ENCODE assay signal across 9 cellular contexts in the genomic region with DNA sequence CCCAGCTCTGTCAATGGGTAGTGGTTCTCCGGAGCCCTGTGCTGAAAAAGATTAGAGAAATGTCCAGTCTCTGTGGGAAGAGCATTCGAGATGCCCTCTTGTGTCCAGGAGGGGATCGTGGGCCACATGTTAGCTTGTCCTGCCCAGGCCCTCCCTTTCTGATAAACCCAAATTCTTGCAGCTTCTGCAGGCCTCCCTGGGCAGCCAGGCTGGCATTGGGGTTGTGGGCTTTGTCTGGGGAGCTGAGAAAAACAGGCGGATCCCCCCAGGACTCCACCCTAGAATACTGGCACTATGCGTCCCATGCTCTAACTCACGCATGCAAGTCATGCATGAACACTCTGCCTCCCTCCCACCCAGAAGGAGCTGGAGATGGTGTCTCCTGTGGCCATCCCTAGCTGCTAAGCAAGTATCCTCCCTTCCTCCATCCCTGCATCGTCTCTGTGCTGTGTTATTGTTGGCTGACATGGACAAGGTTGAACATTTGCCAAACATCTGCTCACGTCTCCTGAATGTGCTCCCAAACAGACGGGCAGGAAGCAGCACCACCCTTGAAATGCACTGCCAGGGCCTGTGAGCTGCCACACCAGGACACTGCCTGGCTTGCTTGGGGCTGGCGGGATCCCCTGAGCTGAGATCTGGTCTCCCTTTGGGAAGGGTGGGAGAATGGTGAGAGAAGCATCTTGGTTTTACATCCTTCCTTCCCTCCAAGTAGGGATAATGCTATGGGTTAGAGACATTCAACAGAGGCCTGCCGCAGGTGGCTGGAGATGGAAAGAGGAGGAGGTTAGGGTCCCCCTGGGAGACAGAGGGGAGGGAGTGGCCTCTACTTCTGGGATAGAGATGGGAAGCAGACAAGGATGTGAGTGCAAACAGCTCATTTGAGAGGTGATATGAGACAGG. TPM values are rescaled to one million over a fixed set of nuclear protein-coding genes. Genes with fewer than 3 reads are reported as not detected.
DNase-seq lines count a peak whose midpoint lies in the region; ATAC-seq and TF ChIP-seq lines count a peak whose summit lies in the region.
"Had no signal": no experiment of that assay in that cellular context is flagged by ENCODE, and none has a peak within 500 bp of the region (broad histone marks: within the 10 kb centered on the region; RNA-seq: fewer than 3 reads in every experiment).

No MANE protein-coding gene starts in this region.

- H3K9me1 ChIP-seq in IMR-90 (ENCODE audit: insufficient read depth, low read length): peaks cover 35% of the 10 kb centered on the region

- no peaks in the 10 kb centered on the region for H3K79me1 ChIP-seq in IMR-90 (ENCODE audit: low read depth in 1 of 2, low read length in 2 of 2)

- H3K56ac ChIP-seq in IMR-90 (ENCODE audit: extremely low read depth, insufficient read depth, low read length): peak overlapping the region; percentile 39; the same call in 1 of the 2 replicates

- CTCF ChIA-PET in IMR-90 (lab: Yijun Ruan, JAX): interaction anchor here (3.6 kb wide), 1 partner anchor 106 kb away, joined by 23 read pairs; no protein-coding TSS in a partner anchor

- H3K4me3 ChIP-seq in AG09309 (ENCODE audit: control insufficient read depth, low read depth, low read length) (no peak overlapping the region), IMR-90 (ENCODE audit: insufficient read depth, low read depth, low read length) (no peak overlapping the region), brain microvascular endothelial cell (ENCODE audit: low read depth, low read length) (no peak overlapping the region)

- no CpG with 5 or more reads among the region's 11 CpGs for WGBS in IMR-90 (ENCODE audit: extremely low coverage in 2 of 2, insufficient read length in 1 of 2), 2 experiments

- peak overlapping the region; percentile 22 to 80 for H4K8ac ChIP-seq in IMR-90 (ENCODE audit: low read depth in 2 of 2, low read length in 2 of 2)

- no peak for TF ChIP-seq POLR2A in IMR-90 (IDR thresholded peaks at IDR 0.05; ENCODE audit: low read depth, low read length)

- DNase-seq in AG09309 (ENCODE audit: low read depth): peak; percentile 76
- peak; percentile 95 for DNase-seq in IMR-90
- DNase-seq in brain microvascular endothelial cell: peak; percentile 67
- DNase-seq in lung microvascular endothelial cell (ENCODE audit: low read depth in 2 of 2): peak; percentile 14 to 68
- DNase-seq in islet precursor cell: no peak

- H3K23ac ChIP-seq in IMR-90 (ENCODE audit: low read depth, low read length): peak overlapping the region; percentile 70

- peak overlapping the region; percentile 98 for H2AK5ac ChIP-seq in IMR-90 (ENCODE audit: low read depth, low read length)

- BruUV-seq in IMR-90 (replicated peaks; lab: Mats Ljungman, UMichigan): no TSS peak

- no peaks in the 10 kb centered on the region for H3K36me3 ChIP-seq in IMR-90 (ENCODE audit: control insufficient read depth, insufficient read depth, low read length)
- no peaks in the 10 kb centered on the region for H3K36me3 ChIP-seq in brain microvascular endothelial cell (replicated peaks)

- peak; percentile 50 for ATAC-seq in IMR-90 (ENCODE audit: low read depth)
- no peak for ATAC-seq in HG03439 (IDR thresholded peaks at IDR 0.05; ENCODE audit: unreplicated experiment)
- no peak for ATAC-seq in HG03095 (IDR thresholded peaks at IDR 0.05; ENCODE audit: unreplicated experiment)
- ATAC-seq in HG03135 (IDR thresholded peaks at IDR 0.05; ENCODE audit: unreplicated experiment): no peak

- H3K27me3 ChIP-seq in IMR-90 (ENCODE audit: control insufficient read depth, insufficient read depth, low read length) (no peaks in the 10 kb centered on the region), brain microvascular endothelial cell (replicated peaks) (no peaks in the 10 kb centered on the region)

- no peak for TF ChIP-seq CTCF in AG09309 (IDR thresholded peaks at IDR 0.05; ENCODE audit: control insufficient read depth, insufficient read depth, low read depth, low read length, missing control alignments)
- no peak for TF ChIP-seq CTCF in IMR-90 (conservative IDR thresholded peaks at IDR 0.05; ENCODE audit: low read depth, low read length)
- TF ChIP-seq CTCF in brain microvascular endothelial cell (IDR thresholded peaks at IDR 0.05; ENCODE audit: low read depth, low read length, missing control alignments): no peak

- H3K9ac ChIP-seq in IMR-90 (ENCODE audit: low read depth, low read length): peak overlapping the region; percentile 1; the same call in 1 of the 2 replicates

- H3K27ac ChIP-seq in IMR-90 (ENCODE audit: insufficient read depth, low read length): peak overlapping the region; percentile 68
- no peak overlapping the region for H3K27ac ChIP-seq in brain microvascular endothelial cell
- H3K27ac ChIP-seq: VCaP had no signal

- peak overlapping the region; percentile 81; the same call in 2 of the 3 replicates for H2BK15ac ChIP-seq in IMR-90 (ENCODE audit: low read depth, low read length)

- H3K14ac ChIP-seq in IMR-90 (replicated peaks; ENCODE audit: low read depth, low read length): peak overlapping the region; percentile 88

- in situ Hi-C loops in IMR-90 (cut with MboI; ENCODE audit: low sequenced_read_pairs): no loop called here
- in situ Hi-C loops in brain microvascular endothelial cell (cut with HindIII; ENCODE audit: low pct_ligation_motif_present, low sequenced_read_pairs): no loop called here

- peak overlapping the region; percentile 71 for H3K18ac ChIP-seq in IMR-90 (ENCODE audit: low read depth, low read length)

- peak overlapping the region; percentile 97 for H2BK120ac ChIP-seq in IMR-90 (ENCODE audit: low read depth, low read length)

- H4K5ac ChIP-seq in IMR-90 (ENCODE audit: low read depth, low read length): peak overlapping the region; percentile 80

- peak overlapping the region; percentile 54 for H2BK5ac ChIP-seq in IMR-90 (ENCODE audit: low read depth, low read length, poor library complexity, severe bottlenecking)

- no peaks in the 10 kb centered on the region for H3K9me3 ChIP-seq in IMR-90 (ENCODE audit: control insufficient read depth, insufficient read depth, low read length)

- POLR2A ChIA-PET in IMR-90 (lab: Charles Lee; ENCODE audit: unreplicated experiment): interaction anchor here (1.1 kb wide), 1 partner anchor 29 kb away, joined by 4 read pairs; no protein-coding TSS in a partner anchor

- peaks cover 34% of the 10 kb centered on the region for H3K4me1 ChIP-seq in IMR-90 (ENCODE audit: control insufficient read depth, insufficient read depth, low read length)

- no peak overlapping the region for H3K4me2 ChIP-seq in IMR-90 (ENCODE audit: low read depth, low read length)

- H3K4ac ChIP-seq in IMR-90 (ENCODE audit: low read depth, low read length): peak overlapping the region; percentile 98

- H2BK20ac ChIP-seq in IMR-90 (ENCODE audit: low read depth, low read length): peak overlapping the region; percentile 99

- TF ChIP-seq RAD21 in IMR-90 (IDR thresholded peaks at IDR 0.05; ENCODE audit: low read length): no peak

- peak overlapping the region; percentile 83 for H2AK9ac ChIP-seq in IMR-90 (replicated peaks; ENCODE audit: low read depth, low read length, poor library complexity)

- no peaks in the 10 kb centered on the region for H4K20me1 ChIP-seq in IMR-90 (ENCODE audit: insufficient read depth, low read length)

- dilution Hi-C loops in IMR-90 (cut with HindIII; ENCODE audit: low sequenced_read_pairs, unreplicated experiment): no loop called here

- intact Hi-C loops in IMR-90 (cut with micrococcal nuclease): no loop called here

- H4K91ac ChIP-seq in IMR-90 (ENCODE audit: insufficient read depth, low read depth, low read length): peak overlapping the region; percentile 89

- peak overlapping the region; percentile 71 for H2AFZ ChIP-seq in IMR-90 (replicated peaks; ENCODE audit: low read length, poor library complexity)

TF ChIP-seq in IMR-90, 13 proteins besides CTCF, POLR2A, EP300 and RAD21 (continues in another document):
- TF ChIP-seq FOS (IDR thresholded peaks at IDR 0.05; ENCODE audit: low read depth, low read length) (no peak), MXI1 (IDR thresholded peaks at IDR 0.05; ENCODE audit: borderline replicate concordance, low read depth, low read length) (no peak), NFE2L2 (IDR thresholded peaks at IDR 0.05; ENCODE audit: low read depth, low read length) (no peak), RFX5 (IDR thresholded peaks at IDR 0.05; ENCODE audit: low read depth, low read length) (no peak), BHLHE40 (IDR thresholded peaks at IDR 0.05; ENCODE audit: low read depth, low read length) (no peak; the same call in 1 of the 2 replicates), CHD1 (IDR thresholded peaks at IDR 0.05; ENCODE audit: low read depth, low read length) (no peak), MAZ (IDR thresholded peaks at IDR 0.05; ENCODE audit: borderline replicate concordance, low read depth, low read length) (no peak), SMC3 (IDR thresholded peaks at IDR 0.05; ENCODE audit: low read depth, low read length) (no peak), RCOR1 (IDR thresholded peaks at IDR 0.05; ENCODE audit: insufficient replicate concordance, low read length) (no peak), CEBPB (IDR thresholded peaks at IDR 0.05; ENCODE audit: low read depth, low read length) (no peak), MAFK (IDR thresholded peaks at IDR 0.05; ENCODE audit: low read depth, low read length) (no peak)
- TF ChIP-seq, protein P1, sequence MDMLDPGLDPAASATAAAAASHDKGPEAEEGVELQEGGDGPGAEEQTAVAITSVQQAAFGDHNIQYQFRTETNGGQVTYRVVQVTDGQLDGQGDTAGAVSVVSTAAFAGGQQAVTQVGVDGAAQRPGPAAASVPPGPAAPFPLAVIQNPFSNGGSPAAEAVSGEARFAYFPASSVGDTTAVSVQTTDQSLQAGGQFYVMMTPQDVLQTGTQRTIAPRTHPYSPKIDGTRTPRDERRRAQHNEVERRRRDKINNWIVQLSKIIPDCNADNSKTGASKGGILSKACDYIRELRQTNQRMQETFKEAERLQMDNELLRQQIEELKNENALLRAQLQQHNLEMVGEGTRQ (IDR thresholded peaks at IDR 0.05; ENCODE audit: low read depth, low read length): no peak

RNA-seq across cellular contexts. Expression of a gene that starts 26.5 kb away (rescaled TPM):
- not detected in 2 replicates for total RNA-seq in IMR-90 (2012; rRNA removed)
- not detected in 2 replicates for polyA plus RNA-seq in IMR-90 (2012; rRNA removed)
- not detected in 2 replicates for polyA plus RNA-seq in IMR-90 (2012; cell fraction: cytosol; rRNA removed)
- not detected in 2 replicates for polyA plus RNA-seq in IMR-90 (2012; cell fraction: nucleus; rRNA removed; ENCODE audit: low replicate concordance)
- 0.20 and 0.44 TPM in 2 replicates for total RNA-seq in lung microvascular endothelial cell

RNA-seq across cellular contexts. Expression of a gene that starts 36.1 kb away (rescaled TPM):
- under 0.01 and 0.18 TPM in 2 replicates for total RNA-seq in IMR-90 (2012; rRNA removed)
- polyA plus RNA-seq in IMR-90 (2012; rRNA removed): 0.24 and 0.27 TPM in 2 replicates
- polyA plus RNA-seq in IMR-90 (2012; cell fraction: cytosol; rRNA removed): 0.04 and 0.22 TPM in 2 replicates
- 1.0 and 1.5 TPM in 2 replicates for polyA plus RNA-seq in IMR-90 (2012; cell fraction: nucleus; rRNA removed; ENCODE audit: low replicate concordance)
- total RNA-seq in lung microvascular endothelial cell: 0.99 and 1.5 TPM in 2 replicates
